In the genomic region with DNA sequence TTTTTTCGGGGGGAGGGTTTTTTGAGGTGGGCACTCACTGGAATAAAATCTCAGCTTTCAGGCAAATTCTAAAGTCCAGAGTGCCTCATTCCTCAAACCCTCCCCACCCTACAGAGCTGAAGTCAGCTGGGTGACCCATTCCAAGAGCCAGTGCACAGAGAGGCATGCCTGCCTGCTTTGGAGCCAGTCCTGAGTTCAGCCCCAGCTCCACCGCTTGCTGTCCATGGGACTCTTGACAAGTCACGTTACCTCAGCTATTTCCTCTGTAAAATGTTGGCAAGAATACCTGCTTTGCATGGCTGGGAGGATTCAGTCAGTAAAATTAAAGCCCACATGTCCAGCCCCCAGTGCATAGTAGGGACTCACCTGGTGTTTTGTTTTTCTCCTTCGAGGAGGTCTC, we compare ENCODE assay signal across 17 cellular contexts.
DNase-seq lines count a peak whose midpoint lies in the region; ATAC-seq and TF ChIP-seq lines count a peak whose summit lies in the region.
"Had no signal": no experiment of that assay in that cellular context is flagged by ENCODE, and none has a peak within 500 bp of the region (broad histone marks: within the 10 kb centered on the region; RNA-seq: fewer than 3 reads in every experiment).

No MANE protein-coding gene starts in this region.

- no peaks in the 10 kb centered on the region for H3K79me2 ChIP-seq in GM23248 (ENCODE audit: insufficient read depth)

- H3K27me3 ChIP-seq in GM23248 (replicated peaks; ENCODE audit: insufficient read depth) = no peaks in the 10 kb centered on the region
- H3K27me3 ChIP-seq: BE2C had no signal

- H3K9me3 ChIP-seq in GM23248 (ENCODE audit: low read depth) = no peaks in the 10 kb centered on the region
- H3K9me3 ChIP-seq: BE2C, Caco-2 had no signal

- TF ChIP-seq CTCF in fibroblast of pulmonary artery (IDR thresholded peaks at IDR 0.05; ENCODE audit: low read length, missing control alignments) = no peak

- no peaks in the 10 kb centered on the region for H4K20me1 ChIP-seq in GM23248 (ENCODE audit: insufficient read depth)

- no peak overlapping the region for H3K27ac ChIP-seq in GM23248

- in situ Hi-C loops in GM23248 (cut with MboI) = no loop called here

- H3F3A ChIP-seq in GM23248 (ENCODE audit: insufficient read depth) = no peaks in the 10 kb centered on the region

- H3K4me2 ChIP-seq in GM23248 (ENCODE audit: unreplicated experiment) = no peak overlapping the region
- H3K4me2 ChIP-seq: GM23338 had no signal

- H3K9me2 ChIP-seq in GM23248 (ENCODE audit: insufficient read depth) = no peaks in the 10 kb centered on the region

- ATAC-seq in Right ventricle myocardium superior (ENCODE audit: poor library complexity) = peak; percentile 39
- ATAC-seq in GM19351 (IDR thresholded peaks at IDR 0.05; ENCODE audit: unreplicated experiment) = no peak
- ATAC-seq in GM18858 (IDR thresholded peaks at IDR 0.05; ENCODE audit: unreplicated experiment) = no peak
- no peak for ATAC-seq in GM19463 (IDR thresholded peaks at IDR 0.05; ENCODE audit: unreplicated experiment)
- ATAC-seq: GM23338, K562 had no signal

- H3K4me3 ChIP-seq in GM23248 (no peak overlapping the region), fibroblast of pulmonary artery (replicated peaks; ENCODE audit: low read depth, low read length) (no peak overlapping the region)
- H3K4me3 ChIP-seq: GM23338, K562 had no signal

- no peaks in the 10 kb centered on the region for H3K36me3 ChIP-seq in GM23248 (ENCODE audit: low read depth)
- H3K36me3 ChIP-seq: BE2C had no signal

- intact Hi-C loops in Right ventricle myocardium superior (cut with DNase I) = no loop called here
- intact Hi-C loops in cardiac septum (cut with DNase I) = no loop called here

- WGBS in GM23248 (ENCODE audit: low coverage in 1 of 2, low lambda C conversion rate in 2 of 2, missing lambda C conversion rate in 2 of 2), 2 experiments = 7 to 12% methylated on average over 4 of the region's 4 CpGs

- no peak overlapping the region for H2AFZ ChIP-seq in GM23248
- H2AFZ ChIP-seq: GM23338 had no signal

- H3K9ac ChIP-seq in GM23248 = no peak overlapping the region

- H3K4me1 ChIP-seq in GM23248 (ENCODE audit: insufficient read depth) = no peaks in the 10 kb centered on the region
- H3K4me1 ChIP-seq: BE2C, Caco-2 had no signal

- DNase-seq in Right ventricle myocardium superior (no peak), cardiac septum (ENCODE audit: low spot score) (no peak), GM23248 (peak; percentile 18), fibroblast of pulmonary artery (ENCODE audit: low read depth) (peak; percentile 20)
- DNase-seq: 8988T; ACHN; BE2C; Caco-2; CD8-positive, alpha-beta memory T cell; DND-41; GDM1; H7 had no signal

Comparison
In these comparisons a context has a peak if more than half of its experiments do, and no peak if none do; other contexts are left out.
1. DNase-seq: peak in GM23248 (single experiment) and fibroblast of pulmonary artery (single experiment); none in Right ventricle myocardium superior (single experiment) and cardiac septum (single experiment).